In genomic region chr5:84384604-84385575, GRCh38 we compare ENCODE assay signal across 8 cellular contexts. TPM values are rescaled to one million over a fixed set of nuclear protein-coding genes. Genes with fewer than 3 reads are reported as not detected.
DNase-seq lines count a peak whose midpoint lies in the region; ATAC-seq and TF ChIP-seq lines count a peak whose summit lies in the region.

Gene EDIL3 (minus strand): TSS chr5:84384880. CDS start chr5:84384374, 506 bp downstream.

- H3K36me3 ChIP-seq in left lung = no peaks in the 10 kb centered on the region

- DNase-seq in Caki2 (ENCODE audit: low read depth) = peak; percentile 83
- DNase-seq in NCI-H460 (ENCODE audit: extremely low read depth, low read depth) = no peak
- peak; percentile 68 for DNase-seq in dermis blood vessel endothelial cell
- peak; percentile 56 to 78 for DNase-seq in left lung
- peak; percentile 81 for DNase-seq in superior temporal gyrus (ENCODE audit: extremely low spot score)
- no peak for DNase-seq in GDM1 (lab: John Stamatoyannopoulos, UW)

- in situ Hi-C loops in Caki2 (cut with HindIII; ENCODE audit: low pct_unique_long_range_greater_than_20kb, low sequenced_read_pairs) = no loop called here

- peaks cover 0 to 68% of the 10 kb centered on the region in 2 donors for H3K27me3 ChIP-seq in left lung

- TF ChIP-seq CTCF in left lung (IDR thresholded peaks at IDR 0.05) = no peak

- intact Hi-C loops in left lung (cut with DNase I) = no loop called here

- peaks cover 0 to 4% of the 10 kb centered on the region in 2 donors for H3K4me1 ChIP-seq in left lung

- peak within 1 kb of the TSS; percentile 49 to 60 for H3K4me3 ChIP-seq in left lung

- H3K27ac ChIP-seq in left lung = peak within 1 kb of the TSS; percentile 30 to 89

- no peaks in the 10 kb centered on the region for H3K9me3 ChIP-seq in left lung

- ATAC-seq in left lung = peak; percentile 25
- no peak for ATAC-seq in HG02981 (IDR thresholded peaks at IDR 0.05; ENCODE audit: unreplicated experiment)
- ATAC-seq in HG02678 (IDR thresholded peaks at IDR 0.05; ENCODE audit: unreplicated experiment) = no peak

RNA-seq across cellular contexts. Expression of gene EDIL3, which starts in this region (rescaled TPM):
- 89.1 and 127 TPM in 2 replicates for total RNA-seq in Caki2 (2014; rRNA removed; shearing (Covaris generic); ENCODE audit: low replicate concordance)
- total RNA-seq in NCI-H460 (2014; rRNA removed; shearing (Covaris generic)) = 33.7 and 39.4 TPM in 2 replicates
- polyA plus RNA-seq in NCI-H460 (2014; cell fraction: nucleus; rRNA removed) = 8.1 and 21.3 TPM in 2 replicates
- total RNA-seq in dermis blood vessel endothelial cell (0.65 and 1.5 TPM in 2 replicates), left lung (10 to 100 TPM; 20.6 to 59.9 TPM)

Comparison
In these comparisons a context has a peak if more than half of its experiments do, and no peak if none do; other contexts are left out.
1. DNase-seq: peak in Caki2 (single experiment), dermis blood vessel endothelial cell (single experiment), left lung (2 of 2) and superior temporal gyrus (single experiment); none in NCI-H460 (single experiment) and GDM1 (single experiment).